ENCODE assay signal across 8 cellular contexts in the genomic region with DNA sequence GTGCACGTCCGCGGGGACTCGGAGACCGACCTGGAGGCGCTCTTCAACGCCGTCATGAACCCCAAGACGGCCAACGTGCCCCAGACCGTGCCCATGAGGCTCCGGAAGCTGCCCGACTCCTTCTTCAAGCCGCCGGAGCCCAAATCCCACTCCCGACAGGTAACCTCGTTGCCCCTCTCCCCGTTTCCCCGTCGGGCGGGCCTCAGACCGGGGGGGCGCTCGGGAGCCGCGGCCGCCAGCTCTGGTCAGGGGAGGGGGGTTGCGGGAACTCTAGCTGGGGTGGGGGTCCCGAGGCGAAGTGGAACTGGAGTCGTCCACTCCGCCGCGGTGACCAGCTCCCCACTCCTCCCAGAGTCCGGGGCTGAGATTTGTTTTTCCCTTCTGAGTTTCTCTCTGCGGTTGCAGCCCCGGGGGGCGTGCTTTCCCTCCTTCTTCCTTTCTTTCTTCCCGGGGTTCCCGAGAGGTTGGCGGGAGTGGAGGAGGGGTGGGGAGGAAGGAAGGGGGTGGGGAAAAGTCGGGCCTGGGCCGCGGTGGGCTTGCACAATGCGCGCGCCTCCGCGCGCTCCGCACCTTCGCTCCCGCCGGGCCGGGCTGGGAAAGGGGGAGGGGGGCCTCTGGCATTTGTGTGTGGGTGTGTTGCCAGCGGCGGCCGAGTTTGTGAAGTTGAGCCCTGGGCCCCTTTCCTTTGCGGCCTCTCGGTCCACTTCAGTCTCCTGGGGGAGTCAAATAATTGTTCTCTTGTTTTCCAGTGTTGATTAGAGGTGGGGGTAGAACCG. TPM values are rescaled to one million over a fixed set of nuclear protein-coding genes. Genes with fewer than 3 reads are reported as not detected.
DNase-seq lines count a peak whose midpoint lies in the region; ATAC-seq and TF ChIP-seq lines count a peak whose summit lies in the region.

No MANE protein-coding gene starts in this region.

- H4K20me1 ChIP-seq in DOHH2 (ENCODE audit: control insufficient read depth, insufficient read depth, low read depth, low read length) = no peaks in the 10 kb centered on the region

- H3K27ac ChIP-seq in DOHH2 (ENCODE audit: low read depth, low read length) (no peak overlapping the region), HUES64 (ENCODE audit: low read depth, low read length) (peak overlapping the region; percentile 100), adipose tissue (ENCODE audit: low read depth, low read length) (peak overlapping the region; percentile 83)

- under 1% methylated on average over 54 of the region's 61 CpGs for WGBS in HUES64
- 1 to 2% (median 2%) methylated on average over 40 to 61 of the region's 61 CpGs for WGBS in adipose tissue, 3 donors

- ATAC-seq in Right ventricle myocardium superior (ENCODE audit: poor library complexity) (peak; percentile 69), HG03521 (IDR thresholded peaks at IDR 0.05; ENCODE audit: unreplicated experiment) (no peak), HG03571 (IDR thresholded peaks at IDR 0.05; ENCODE audit: unreplicated experiment) (no peak)

- H3K4me3 ChIP-seq in DOHH2 (ENCODE audit: low read length) = peak overlapping the region; percentile 77
- peak overlapping the region; percentile 90 for H3K4me3 ChIP-seq in HUES64 (ENCODE audit: low read length)

- H3K36me3 ChIP-seq in DOHH2 (ENCODE audit: control insufficient read depth, low read length) (no peaks in the 10 kb centered on the region), HUES64 (ENCODE audit: insufficient read depth, low read length) (peaks cover 15% of the 10 kb centered on the region; the same call in 1 of the 2 replicates)

- DNase-seq in Right ventricle myocardium superior (peak; percentile 79), nucleus accumbens (lab: John Stamatoyannopoulos, UW) (peak in 33 of 56 donors; percentile 3 to 56 (median 17)), NOMO-1 treated with dmso at 0.1 percent for 144 hours (lab: John Stamatoyannopoulos, UW; ENCODE audit: unreplicated experiment) (no peak)

- peaks cover 8% of the 10 kb centered on the region; the same call in 1 of the 2 replicates for H3K4me1 ChIP-seq in DOHH2 (ENCODE audit: control insufficient read depth, low read length)
- peaks cover 47% of the 10 kb centered on the region for H3K4me1 ChIP-seq in HUES64 (ENCODE audit: insufficient read depth, low read length)

- intact Hi-C loops in Right ventricle myocardium superior (cut with DNase I) = loop anchor here (10.0 kb wide), 1 partner anchor 104 kb away; no protein-coding TSS in a partner anchor

- no peaks in the 10 kb centered on the region for H3F3A ChIP-seq in DOHH2 (ENCODE audit: control insufficient read depth, insufficient read depth)

- peaks cover 35% of the 10 kb centered on the region for H3K27me3 ChIP-seq in DOHH2 (ENCODE audit: control insufficient read depth, low read length)
- peaks cover 5% of the 10 kb centered on the region; the same call in 1 of the 2 replicates for H3K27me3 ChIP-seq in HUES64 (ENCODE audit: insufficient read depth, low read length)

- peak overlapping the region; percentile 79 for H3K4me2 ChIP-seq in DOHH2 (ENCODE audit: low read length)

- H3K9ac ChIP-seq in HUES64 (ENCODE audit: low read depth, low read length) = peak overlapping the region; percentile 97

- H3K79me2 ChIP-seq in DOHH2 (ENCODE audit: control insufficient read depth, low read length) = no peaks in the 10 kb centered on the region

- H3K9me2 ChIP-seq in DOHH2 (replicated peaks; ENCODE audit: control insufficient read depth, low read length) = no peaks in the 10 kb centered on the region

- no peak for TF ChIP-seq CTCF in DOHH2 (IDR thresholded peaks at IDR 0.05; ENCODE audit: low read depth, low read length, poor library complexity, severe bottlenecking)

- H3K9me3 ChIP-seq in DOHH2 (ENCODE audit: control insufficient read depth, insufficient read depth, low read length) (no peaks in the 10 kb centered on the region), HUES64 (ENCODE audit: insufficient read depth, low read depth, low read length) (no peaks in the 10 kb centered on the region)

RNA-seq across cellular contexts. Expression of gene YAP1, which starts 1.0 kb away (rescaled TPM):
- 99.2 TPM for polyA plus RNA-seq in HUES64 (2013, experiment 1 of 2)
- 111 TPM for polyA plus RNA-seq in HUES64 (2013, experiment 2 of 2)
- 10 to 100 TPM; 10.8 to 53.1 (median 36.2) TPM for polyA plus RNA-seq in adipose tissue
- total RNA-seq in Right ventricle myocardium superior = 73.8 TPM
